In genomic region chr22:25230760-25231159, GRCh38 we compare ENCODE assay signal across 4 cellular contexts. TPM values are rescaled to one million over a fixed set of nuclear protein-coding genes. Genes with fewer than 3 reads are reported as not detected.
"Had no signal": no experiment of that assay in that cellular context is flagged by ENCODE, and none has a peak within 500 bp of the region (broad histone marks: within the 10 kb centered on the region; RNA-seq: fewer than 3 reads in every experiment).

No MANE protein-coding gene starts in this region.

RNA-seq across cellular contexts. Expression of gene CRYBB2, which starts 11.3 kb away (rescaled TPM):
- total RNA-seq: HT-29, HT1080, IMR-90, K562 had no signal

RNA-seq across cellular contexts. Expression of gene CRYBB3, which starts 31.1 kb away (rescaled TPM):
- total RNA-seq: HT1080, IMR-90, K562 had no signal
